8 cellular contexts compared by ENCODE assay signal in genomic region chr7:32204361-32205018, GRCh38.
DNase-seq lines count a peak whose midpoint lies in the region; ATAC-seq and FAIRE-seq lines count a peak whose summit lies in the region.

No MANE protein-coding gene starts in this region.

- H3K27ac Mint-ChIP-seq in naive thymus-derived CD8-positive, alpha-beta T cell, result no peak overlapping the region

- in situ Hi-C loops in T47D (cut with HindIII; ENCODE audit: low pct_unique_long_range_greater_than_20kb, low sequenced_read_pairs), result no loop called here

- ATAC-seq in GM18868 (IDR thresholded peaks at IDR 0.05; ENCODE audit: unreplicated experiment) (peak; percentile 91), HG03565 (IDR thresholded peaks at IDR 0.05; ENCODE audit: unreplicated experiment) (peak; percentile 83)
- no peak for ATAC-seq in naive thymus-derived CD8-positive, alpha-beta T cell

- peak; percentile 89 for FAIRE-seq in islet of Langerhans (lab: Jason Lieb, UNC)

- no peak overlapping the region for H3K4me3 Mint-ChIP-seq in naive thymus-derived CD8-positive, alpha-beta T cell

- no peak overlapping the region for H3K27ac ChIP-seq in substantia nigra (ENCODE audit: low read depth, low read length, poor library complexity, severe bottlenecking)

- H3K36me3 Mint-ChIP-seq in naive thymus-derived CD8-positive, alpha-beta T cell, result no peaks in the 10 kb centered on the region

- POLR2A ChIA-PET in naive thymus-derived CD8-positive, alpha-beta T cell (lab: Charles Lee), result no interaction called here

- peaks cover 1 to 30% (median 7%) of the 10 kb centered on the region in 5 donors for H3K27me3 Mint-ChIP-seq in naive thymus-derived CD8-positive, alpha-beta T cell

- DNase-seq in Ammon's horn (ENCODE audit: low spot score) (peak; percentile 96), NCI-H748 treated with DMSO at 0.1 percent for 48 hours (lab: John Stamatoyannopoulos, UW) (peak; percentile 50), T47D (ENCODE audit: low read depth in 1 of 2, low spot score in 1 of 2) (peak; percentile 73 to 91), substantia nigra (lab: John Stamatoyannopoulos, UW) (peak in 48 of 49 donors; percentile 8 to 91 (median 72))
- DNase-seq in naive thymus-derived CD8-positive, alpha-beta T cell, result no peak

- H3K9me3 Mint-ChIP-seq in naive thymus-derived CD8-positive, alpha-beta T cell, result peaks cover 0 to 5% (median 0%) of the 10 kb centered on the region in 9 donors

- H3K4me1 Mint-ChIP-seq in naive thymus-derived CD8-positive, alpha-beta T cell, result no peaks in the 10 kb centered on the region

Comparison
In these comparisons a context has a peak if more than half of its experiments do, and no peak if none do; other contexts are left out.
1. DNase-seq: peak in Ammon's horn (single experiment), NCI-H748 treated with DMSO at 0.1 percent for 48 hours (single experiment), T47D (2 of 2) and substantia nigra (48 of 49); none in naive thymus-derived CD8-positive, alpha-beta T cell (0 of 10).
2. ATAC-seq: peak in GM18868 (single experiment) and HG03565 (single experiment); none in naive thymus-derived CD8-positive, alpha-beta T cell (0 of 2).